Comparison of ENCODE assay signal across 8 cellular contexts in genomic region chr22:19479358-19480172, GRCh38. TPM values are rescaled to one million over a fixed set of nuclear protein-coding genes. Genes with fewer than 3 reads are reported as not detected.
DNase-seq lines count a peak whose midpoint lies in the region; ATAC-seq, FAIRE-seq and TF ChIP-seq lines count a peak whose summit lies in the region.

TSS of gene CDC45 (plus strand) at chr22:19479920. CDS start at chr22:19479969, 49 bp downstream.

- CTCF ChIA-PET in AG04450 (lab: Charles Lee) (interaction anchor here (3.8 kb wide), 1 partner anchor 150 kb away, joined by 26 read pairs; no protein-coding TSS in a partner anchor), WTC11 (lab: Charles Lee) (interaction anchor here (0.6 to 2.9 kb wide), 14 partner anchors 14 to 335 kb away, joined by 3 to 18 read pairs (median 4); partner anchors contain the start of gene ESS2)

- H3K4me3 Mint-ChIP-seq in WTC11 = peak within 1 kb of the TSS; percentile 96

- 0 to 1% (median 0%) methylated on average over 50 of the region's 50 CpGs for WGBS in small intestine, 3 donors

- POLR2A ChIA-PET in AG04450 (lab: Yijun Ruan, JAX) (interaction anchor here (0.7 to 2.9 kb wide), 7 partner anchors 35 to 1559 kb away, joined by 3 to 13 read pairs (median 3); partner anchors contain the start of genes ESS2, HIRA, MRPL40 and SLC25A1), WTC11 (lab: Charles Lee) (interaction anchor here (0.6 to 1.0 kb wide), 6 partner anchors 20 to 183 kb away, joined by 3 to 5 read pairs (median 4); partner anchors contain the start of genes C22orf39 and HIRA)

- H3K36me3 ChIP-seq in small intestine (ENCODE audit: control insufficient read depth in 2 of 2, insufficient read depth in 2 of 2, low read length in 2 of 2) = peaks cover 2 to 4% of the 10 kb centered on the region in 2 donors

- H3K4me3 ChIP-seq in AG04450 (ENCODE audit: low read depth, low read length) = peak within 1 kb of the TSS; percentile 98
- peak within 1 kb of the TSS; percentile 90 to 93 for H3K4me3 ChIP-seq in cardiac fibroblast (replicated peaks in 1 of 2; ENCODE audit: low read depth in 2 of 2, low read length in 2 of 2)
- H3K4me3 ChIP-seq in small intestine (ENCODE audit: low read depth in 1 of 2, low read length in 2 of 2) = peak within 1 kb of the TSS; percentile 66 to 93

- ATAC-seq in GM18909 (IDR thresholded peaks at IDR 0.05; ENCODE audit: poor library complexity, unreplicated experiment) (peak; percentile 88), HG03175 (IDR thresholded peaks at IDR 0.05; ENCODE audit: unreplicated experiment) (peak; percentile 88), WTC11 (peak; percentile 96)

- no peaks in the 10 kb centered on the region for H3K4me1 ChIP-seq in small intestine (ENCODE audit: control insufficient read depth in 2 of 2, insufficient read depth in 1 of 2, low read depth in 1 of 2, low read length in 1 of 2)

- peaks cover 20% of the 10 kb centered on the region for H3K36me3 Mint-ChIP-seq in WTC11

- peak within 1 kb of the TSS; percentile 99 for H3K27ac Mint-ChIP-seq in WTC11

- peak; percentile 67 for FAIRE-seq in small intestine (lab: Jason Lieb, UNC)

- no peak for TF ChIP-seq CTCF in AG04450 (IDR thresholded peaks at IDR 0.05; ENCODE audit: low read depth, low read length)
- no peak for TF ChIP-seq CTCF in WTC11 (IDR thresholded peaks at IDR 0.05)
- TF ChIP-seq CTCF in cardiac fibroblast (IDR thresholded peaks at IDR 0.05; ENCODE audit: low read depth, low read length) = no peak

- H3K9me3 ChIP-seq in AG04450 (ENCODE audit: control insufficient read depth, insufficient read depth, low read length) = no peaks in the 10 kb centered on the region; the same call in 1 of the 2 replicates
- H3K9me3 ChIP-seq in small intestine (ENCODE audit: control insufficient read depth, low read depth) = no peaks in the 10 kb centered on the region

- no peaks in the 10 kb centered on the region for H3K9me3 Mint-ChIP-seq in WTC11

- H3K27me3 ChIP-seq in AG04450 (ENCODE audit: control insufficient read depth, insufficient read depth, low read length) (no peaks in the 10 kb centered on the region), small intestine (ENCODE audit: control insufficient read depth in 2 of 2, insufficient read depth in 2 of 2, low read length in 2 of 2) (no peaks in the 10 kb centered on the region)

- peaks cover 23% of the 10 kb centered on the region for H3K4me1 Mint-ChIP-seq in WTC11

- no peaks in the 10 kb centered on the region for H3K27me3 Mint-ChIP-seq in WTC11 (ENCODE audit: low read depth)

- peak; percentile 96 for DNase-seq in AG04450 (ENCODE audit: low read depth, low spot score)
- peak; percentile 93 for DNase-seq in NCI-H226
- DNase-seq in WTC11 (ENCODE audit: low spot score) = peak; percentile 95
- peak; percentile 99 for DNase-seq in cardiac fibroblast (ENCODE audit: low read depth in 2 of 2)
- DNase-seq in iPS-NIHi11 (ENCODE audit: low spot score) = peak; percentile 97
- peak; percentile 99 for DNase-seq in small intestine

- H3K27ac ChIP-seq in AG04450 (ENCODE audit: low read depth, low read length) = peak within 1 kb of the TSS; percentile 99
- H3K27ac ChIP-seq in small intestine (ENCODE audit: low read depth in 1 of 2, low read length in 1 of 2) = peak within 1 kb of the TSS; percentile 81 to 94

TF ChIP-seq in WTC11, 78 proteins besides CTCF, POLR2A, EP300 and RAD21:
- TF ChIP-seq ATF3 (CRISPR knock-in tag; conservative IDR thresholded peaks at IDR 0.05) = no peak
- TF ChIP-seq FOXK1 (CRISPR knock-in tag; IDR thresholded peaks at IDR 0.05) = peak; percentile 59; the same call in 1 of the 2 replicates
- TF ChIP-seq NR2C2 (CRISPR knock-in tag; IDR thresholded peaks at IDR 0.05) = no peak
- no peak for TF ChIP-seq ZMAT4 (CRISPR knock-in tag; IDR thresholded peaks at IDR 0.05)
- peak; percentile 86; the same call in 1 of the 2 replicates for TF ChIP-seq E2F4 (CRISPR knock-in tag; IDR thresholded peaks at IDR 0.05; ENCODE audit: borderline replicate concordance, low read depth)
- TF ChIP-seq AR (CRISPR knock-in tag; IDR thresholded peaks at IDR 0.05) = no peak
- peak; percentile 33; the same call in 1 of the 2 replicates for TF ChIP-seq SP1 (CRISPR knock-in tag; conservative IDR thresholded peaks at IDR 0.05)
- no peak for TF ChIP-seq ERG (CRISPR knock-in tag; IDR thresholded peaks at IDR 0.05)
- peak; percentile 48 for TF ChIP-seq E2F5 (CRISPR knock-in tag; IDR thresholded peaks at IDR 0.05)
- peak; percentile 48; the same call in 1 of the 2 replicates for TF ChIP-seq MAX (CRISPR knock-in tag; IDR thresholded peaks at IDR 0.05)
- peak; percentile 82 for TF ChIP-seq NFYB (CRISPR knock-in tag; conservative IDR thresholded peaks at IDR 0.05; ENCODE audit: low read depth)
- peak; percentile 65; the same call in 1 of the 2 replicates for TF ChIP-seq FOXP1 (CRISPR knock-in tag; IDR thresholded peaks at IDR 0.05; ENCODE audit: borderline replicate concordance)

RNA-seq across cellular contexts. Expression of gene CDC45, which starts in this region (rescaled TPM):
- 8.3 and 9.3 TPM in 2 replicates for polyA plus RNA-seq in AG04450 (2011; rRNA removed)
- polyA minus RNA-seq in AG04450 (2011; rRNA and poly(A)+ RNA removed) = 5.3 and 5.4 TPM in 2 replicates
- 34.4 to 38.1 TPM (median 35.0 TPM) in 3 replicates for total RNA-seq in WTC11 (2021)
- polyA plus RNA-seq in small intestine = 10 to 100 TPM in 1 of 3 donors, 1 to 10 TPM in 2; 2.2 to 13.8 (median 2.2) TPM

Comparison
In these comparisons a context has a peak if more than half of its experiments do, and no peak if none do; other contexts are left out.
1. Peak in every context shown above with its lines: DNase-seq, ATAC-seq, H3K4me3 ChIP-seq and H3K27ac ChIP-seq.